ENCODE assay signal across 17 cellular contexts in the genomic region with DNA sequence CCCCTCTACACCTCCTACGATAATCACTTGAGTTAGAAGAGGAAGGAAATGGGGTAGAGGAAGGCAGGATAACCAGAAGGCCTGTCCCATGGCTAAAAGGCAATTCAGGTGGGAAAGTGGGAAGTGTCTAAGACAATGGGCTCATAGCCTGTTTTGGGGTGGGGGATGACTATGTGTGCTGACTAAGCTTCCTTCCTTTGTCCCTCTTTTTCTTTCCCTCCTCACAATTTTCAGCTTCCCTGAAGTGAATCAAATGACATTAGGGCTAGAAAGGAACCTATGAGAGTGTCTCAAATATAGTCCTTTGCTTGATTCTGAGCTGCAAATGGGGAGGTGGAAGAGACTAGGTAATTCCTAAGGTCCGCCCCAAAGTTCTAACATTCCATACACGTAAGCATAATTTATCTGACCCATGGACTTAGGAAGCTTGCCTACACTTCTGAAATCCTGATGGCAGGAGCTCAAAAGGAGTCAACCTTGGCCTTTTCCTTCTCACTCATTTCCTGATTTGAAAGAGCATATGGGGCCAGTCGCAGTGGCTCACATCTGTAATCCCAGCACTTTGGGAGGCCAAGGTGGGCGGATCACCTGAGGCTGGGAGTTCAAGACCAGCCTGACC. TPM values are rescaled to one million over a fixed set of nuclear protein-coding genes. Genes with fewer than 3 reads are reported as not detected.
DNase-seq lines count a peak whose midpoint lies in the region; ATAC-seq and TF ChIP-seq lines count a peak whose summit lies in the region.
"Had no signal": no experiment of that assay in that cellular context is flagged by ENCODE, and none has a peak within 500 bp of the region (broad histone marks: within the 10 kb centered on the region; RNA-seq: fewer than 3 reads in every experiment).

No MANE protein-coding gene starts in this region.

- H3K4me1 ChIP-seq in CD8-positive, alpha-beta T cell (ENCODE audit: insufficient read depth, low read length) = no peaks in the 10 kb centered on the region
- H3K4me1 ChIP-seq in RWPE2 (ENCODE audit: insufficient read depth, poor library complexity, severe bottlenecking) = no peaks in the 10 kb centered on the region
- H3K4me1 ChIP-seq: A549, BE2C had no signal

- POLR2A ChIA-PET in CD8-positive, alpha-beta T cell (lab: Charles Lee) = no interaction called here

- H3K27me3 ChIP-seq in CD8-positive, alpha-beta T cell (ENCODE audit: insufficient read depth, low read length) = no peaks in the 10 kb centered on the region
- no peaks in the 10 kb centered on the region for H3K27me3 ChIP-seq in RWPE2 (ENCODE audit: insufficient read depth, poor library complexity, severe bottlenecking)
- H3K27me3 ChIP-seq: BE2C had no signal

- H3K4me3 ChIP-seq in CD8-positive, alpha-beta T cell (ENCODE audit: low read depth, low read length) = no peak overlapping the region
- H3K4me3 ChIP-seq in RWPE2 (ENCODE audit: severe bottlenecking) = no peak overlapping the region
- H3K4me3 ChIP-seq: A549 had no signal

- intact Hi-C loops in CD8-positive, alpha-beta T cell (cut with DNase I, micrococcal nuclease) = loop anchor here in 1 of 2 experiments (10.0 kb wide), 1 partner anchor 398 kb away; no protein-coding TSS in a partner anchor

- H3K36me3 Mint-ChIP-seq in CD8-positive, alpha-beta T cell = peaks cover 88% of the 10 kb centered on the region
- H3K36me3 Mint-ChIP-seq in endothelial cell (ENCODE audit: low read depth, unreplicated experiment) (peaks cover 54% of the 10 kb centered on the region), neural crest cell (ENCODE audit: low read depth) (peaks cover 23% of the 10 kb centered on the region), progenitor cell of endocrine pancreas (ENCODE audit: insufficient read depth) (peaks cover 37% of the 10 kb centered on the region)

- H3K9me3 Mint-ChIP-seq in CD8-positive, alpha-beta T cell = no peaks in the 10 kb centered on the region
- H3K9me3 Mint-ChIP-seq in endothelial cell (ENCODE audit: unreplicated experiment) (no peaks in the 10 kb centered on the region), neural crest cell (no peaks in the 10 kb centered on the region), progenitor cell of endocrine pancreas (ENCODE audit: low read depth) (no peaks in the 10 kb centered on the region)
- H3K9me3 Mint-ChIP-seq: CD4-positive, alpha-beta memory T cell; H9 had no signal

- TF ChIP-seq CTCF in CD8-positive, alpha-beta T cell (IDR thresholded peaks at IDR 0.05) = no peak
- no peak for TF ChIP-seq CTCF in RWPE2 (IDR thresholded peaks at IDR 0.05; ENCODE audit: poor library complexity, severe bottlenecking)
- no peak for TF ChIP-seq CTCF in endothelial cell (IDR thresholded peaks at IDR 0.05; ENCODE audit: unreplicated experiment)
- no peak for TF ChIP-seq CTCF in neural crest cell (conservative IDR thresholded peaks at IDR 0.05)
- TF ChIP-seq CTCF in progenitor cell of endocrine pancreas (IDR thresholded peaks at IDR 0.05; ENCODE audit: unreplicated experiment) = no peak

- DNase-seq in CD8-positive, alpha-beta T cell = no peak
- DNase-seq in RWPE2 (ENCODE audit: low spot score) (peak; percentile 3), endothelial cell (ENCODE audit: low spot score) (no peak), neural crest cell (ENCODE audit: low read depth, low spot score) (no peak), NCI-H526 treated with DMSO at 0.1 percent for 48 hours (lab: John Stamatoyannopoulos, UW) (no peak), progenitor cell of endocrine pancreas (ENCODE audit: low spot score, unreplicated experiment) (no peak)
- DNase-seq in stimulated activated naive CD4-positive, alpha-beta T cell (lab: John Stamatoyannopoulos, UW) = no peak
- DNase-seq: BE2C; CD4-positive, alpha-beta memory T cell; COR-L47; DMS153; DMS79 treated with DMSO at 0.1 percent for 48 hours; EL; GOT3; H9 had no signal

- no peak overlapping the region for H3K27ac ChIP-seq in CD8-positive, alpha-beta T cell (ENCODE audit: low read depth, low read length)
- no peak overlapping the region for H3K27ac ChIP-seq in RWPE2 (ENCODE audit: poor library complexity, severe bottlenecking)
- H3K27ac ChIP-seq: A549, C4-2B had no signal

- no peaks in the 10 kb centered on the region for H3K27me3 Mint-ChIP-seq in CD8-positive, alpha-beta T cell (ENCODE audit: low read depth)
- H3K27me3 Mint-ChIP-seq in endothelial cell (ENCODE audit: unreplicated experiment) (no peaks in the 10 kb centered on the region), neural crest cell (ENCODE audit: low read depth) (no peaks in the 10 kb centered on the region), progenitor cell of endocrine pancreas (no peaks in the 10 kb centered on the region)
- H3K27me3 Mint-ChIP-seq: CD4-positive, alpha-beta memory T cell had no signal

- H3K4me1 Mint-ChIP-seq in CD8-positive, alpha-beta T cell (ENCODE audit: low read depth) = no peaks in the 10 kb centered on the region
- H3K4me1 Mint-ChIP-seq in endothelial cell (ENCODE audit: unreplicated experiment) = peaks cover 39% of the 10 kb centered on the region
- no peaks in the 10 kb centered on the region for H3K4me1 Mint-ChIP-seq in neural crest cell
- no peaks in the 10 kb centered on the region for H3K4me1 Mint-ChIP-seq in progenitor cell of endocrine pancreas (ENCODE audit: low read depth)
- H3K4me1 Mint-ChIP-seq: H9 had no signal

- H3K9me3 ChIP-seq in CD8-positive, alpha-beta T cell (ENCODE audit: low read length) = no peaks in the 10 kb centered on the region
- no peaks in the 10 kb centered on the region for H3K9me3 ChIP-seq in RWPE2 (ENCODE audit: severe bottlenecking)
- H3K9me3 ChIP-seq: A549, BE2C had no signal

- H3K27ac Mint-ChIP-seq in CD8-positive, alpha-beta T cell = peak overlapping the region; percentile 17
- H3K27ac Mint-ChIP-seq in endothelial cell (ENCODE audit: unreplicated experiment) (peak overlapping the region; percentile 87), neural crest cell (ENCODE audit: unreplicated experiment) (peak overlapping the region; percentile 73), progenitor cell of endocrine pancreas (no peak overlapping the region)

- CTCF ChIA-PET in CD8-positive, alpha-beta T cell (lab: Charles Lee) = interaction anchor here (0.8 to 1.3 kb wide), 2 partner anchors 10 to 27 kb away, joined by 3 read pairs; no protein-coding TSS in a partner anchor

- ATAC-seq in CD8-positive, alpha-beta T cell = no peak
- no peak for ATAC-seq in RWPE2 (ENCODE audit: low read depth)
- ATAC-seq: A549 had no signal

- H3K4me3 Mint-ChIP-seq in CD8-positive, alpha-beta T cell = no peak overlapping the region
- H3K4me3 Mint-ChIP-seq in endothelial cell (ENCODE audit: unreplicated experiment) (no peak overlapping the region), neural crest cell (no peak overlapping the region), progenitor cell of endocrine pancreas (ENCODE audit: low read depth) (no peak overlapping the region)
- H3K4me3 Mint-ChIP-seq: CD4-positive, alpha-beta memory T cell; H9 had no signal

- peaks cover 60% of the 10 kb centered on the region for H3K36me3 ChIP-seq in CD8-positive, alpha-beta T cell (ENCODE audit: insufficient read depth, low read length)
- H3K36me3 ChIP-seq in RWPE2 (ENCODE audit: low read depth) = peaks cover 96% of the 10 kb centered on the region

RNA-seq across cellular contexts. Expression of gene EDEM2, which starts 24.2 kb away (rescaled TPM):
- 10 to 100 TPM; 13.8 TPM for total RNA-seq in CD8-positive, alpha-beta T cell
- total RNA-seq in endothelial cell (ENCODE audit: unreplicated experiment) (43.5 TPM), neural crest cell (16.9 and 17.9 TPM in 2 replicates), progenitor cell of endocrine pancreas (38.3 and 40.1 TPM in 2 replicates)

RNA-seq across cellular contexts. Expression of gene TRPC4AP, which starts 30.3 kb away (rescaled TPM):
- total RNA-seq in CD8-positive, alpha-beta T cell = 10 to 100 TPM; 63.3 to 64.0 TPM
- total RNA-seq in endothelial cell (ENCODE audit: unreplicated experiment) (109 TPM), neural crest cell (94.0 and 96.2 TPM in 2 replicates), progenitor cell of endocrine pancreas (122 and 123 TPM in 2 replicates)

RNA-seq across cellular contexts. Expression of gene PROCR, which starts 49.0 kb away (rescaled TPM):
- total RNA-seq in CD8-positive, alpha-beta T cell = 1 to 10 TPM; 1.7 to 2.0 TPM
- total RNA-seq in endothelial cell (ENCODE audit: unreplicated experiment) = 254 TPM
- not detected in 2 replicates for total RNA-seq in neural crest cell
- 0.51 and 0.55 TPM in 2 replicates for total RNA-seq in progenitor cell of endocrine pancreas

Comparison
In these comparisons a context has a peak if more than half of its experiments do, and no peak if none do; other contexts are left out.
1. RNA of gene PROCR, which starts 49.0 kb away (total RNA-seq): 254 TPM in endothelial cell (single experiment); 1.7 to 2.0 TPM in CD8-positive, alpha-beta T cell, 0.51 to 0.55 TPM in progenitor cell of endocrine pancreas and not detected in neural crest cell; every median in the first group is over 10 times any median in the second.